Comparison of ENCODE assay signal across 8 cellular contexts in the genomic region with DNA sequence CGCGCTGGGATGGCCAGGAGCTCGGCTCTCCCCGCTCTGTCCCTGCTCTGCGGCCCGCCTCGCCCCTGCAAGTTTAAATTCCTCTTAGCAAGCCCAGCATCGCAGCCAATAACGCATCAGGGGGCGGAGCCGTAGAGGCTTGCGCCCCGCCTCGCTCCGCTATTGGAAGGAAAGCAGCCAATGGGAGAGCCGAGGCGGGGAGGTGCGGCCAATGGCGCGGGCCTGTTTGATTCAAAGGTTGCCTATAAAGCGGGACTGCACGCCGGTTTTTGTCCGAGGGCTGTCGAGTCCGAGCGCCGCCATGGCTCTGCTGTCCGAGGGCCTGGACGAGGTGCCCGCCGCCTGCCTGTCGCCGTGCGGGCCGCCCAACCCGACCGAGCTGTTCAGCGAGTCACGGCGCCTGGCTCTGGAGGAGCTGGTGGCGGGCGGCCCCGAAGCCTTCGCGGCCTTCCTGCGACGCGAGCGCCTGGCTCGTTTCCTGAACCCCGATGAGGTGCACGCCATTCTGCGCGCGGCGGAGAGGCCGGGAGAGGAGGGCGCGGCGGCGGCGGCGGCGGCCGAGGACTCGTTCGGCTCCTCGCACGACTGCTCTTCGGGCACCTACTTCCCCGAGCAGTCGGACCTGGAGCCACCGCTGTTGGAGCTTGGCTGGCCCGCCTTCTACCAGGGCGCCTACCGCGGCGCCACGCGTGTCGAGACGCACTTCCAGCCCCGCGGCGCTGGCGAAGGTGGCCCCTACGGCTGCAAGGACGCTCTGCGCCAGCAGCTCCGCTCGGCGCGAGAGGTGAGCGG. TPM values are rescaled to one million over a fixed set of nuclear protein-coding genes. Genes with fewer than 3 reads are reported as not detected.
DNase-seq lines count a peak whose midpoint lies in the region; ATAC-seq and TF ChIP-seq lines count a peak whose summit lies in the region.

A gene with protein sequence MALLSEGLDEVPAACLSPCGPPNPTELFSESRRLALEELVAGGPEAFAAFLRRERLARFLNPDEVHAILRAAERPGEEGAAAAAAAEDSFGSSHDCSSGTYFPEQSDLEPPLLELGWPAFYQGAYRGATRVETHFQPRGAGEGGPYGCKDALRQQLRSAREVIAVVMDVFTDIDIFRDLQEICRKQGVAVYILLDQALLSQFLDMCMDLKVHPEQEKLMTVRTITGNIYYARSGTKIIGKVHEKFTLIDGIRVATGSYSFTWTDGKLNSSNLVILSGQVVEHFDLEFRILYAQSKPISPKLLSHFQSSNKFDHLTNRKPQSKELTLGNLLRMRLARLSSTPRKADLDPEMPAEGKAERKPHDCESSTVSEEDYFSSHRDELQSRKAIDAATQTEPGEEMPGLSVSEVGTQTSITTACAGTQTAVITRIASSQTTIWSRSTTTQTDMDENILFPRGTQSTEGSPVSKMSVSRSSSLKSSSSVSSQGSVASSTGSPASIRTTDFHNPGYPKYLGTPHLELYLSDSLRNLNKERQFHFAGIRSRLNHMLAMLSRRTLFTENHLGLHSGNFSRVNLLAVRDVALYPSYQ (plus strand): TSS at position 276 of the 792 bp plus-strand sequence. CDS start 26 bp downstream, at position 302.

- H3K36me3 Mint-ChIP-seq in activated B cell treated with CpG ODN at 0.5 μM for 24 hours (ENCODE audit: low read depth), result peaks cover 26% of the 10 kb centered on the region

- H3K4me3 ChIP-seq in AG10803 (ENCODE audit: low read length), result peak within 1 kb of the TSS; percentile 72

- H3K4me1 Mint-ChIP-seq in activated B cell treated with CpG ODN at 0.5 μM for 24 hours, result peaks cover 12% of the 10 kb centered on the region

- no peak for TF ChIP-seq CTCF in AG10803 (conservative IDR thresholded peaks at IDR 0.05; ENCODE audit: low read length)
- TF ChIP-seq CTCF in activated B cell treated with CpG ODN at 0.5 μM for 24 hours (IDR thresholded peaks at IDR 0.05), result no peak

- CTCF ChIA-PET in activated B cell treated with CpG ODN at 0.5 μM for 24 hours (lab: Charles Lee), result interaction anchor here (1.3 to 1.4 kb wide), 8 partner anchors 33 to 123 kb away, joined by 4 to 17 read pairs (median 4); a partner anchor contains a TSS

- intact Hi-C loops in activated B cell treated with CpG ODN at 0.5 μM for 24 hours (cut with micrococcal nuclease), result loop anchor here (1.0 to 2.0 kb wide), 4 partner anchors 36 to 178 kb away; a partner anchor contains a TSS

- peak within 1 kb of the TSS; percentile 65 for H3K27ac Mint-ChIP-seq in activated B cell treated with CpG ODN at 0.5 μM for 24 hours

- H3K9me3 Mint-ChIP-seq in activated B cell treated with CpG ODN at 0.5 μM for 24 hours, result no peaks in the 10 kb centered on the region

- ATAC-seq in GM19035 (IDR thresholded peaks at IDR 0.05; ENCODE audit: unreplicated experiment) (peak; percentile 91), HG03342 (IDR thresholded peaks at IDR 0.05; ENCODE audit: unreplicated experiment) (peak; percentile 94), activated B cell treated with CpG ODN at 0.5 μM for 24 hours (ENCODE audit: low read depth) (peak; percentile 95)

- peak within 1 kb of the TSS; percentile 77 for H3K4me3 Mint-ChIP-seq in activated B cell treated with CpG ODN at 0.5 μM for 24 hours

- peaks cover 3% of the 10 kb centered on the region for H3K27me3 Mint-ChIP-seq in activated B cell treated with CpG ODN at 0.5 μM for 24 hours

- POLR2A ChIA-PET in activated B cell treated with CpG ODN at 0.5 μM for 24 hours (lab: Charles Lee), result interaction anchor here (0.6 to 2.1 kb wide), 4 partner anchors 20 to 767 kb away, joined by 4 to 19 read pairs (median 4); a partner anchor contains a TSS

- DNase-seq in AG10803 (ENCODE audit: low read depth) (peak; percentile 98), NCI-H345 treated with DMSO at 0.1 percent for 48 hours (lab: John Stamatoyannopoulos, UW; ENCODE audit: unreplicated experiment) (peak; percentile 97), activated B cell treated with CpG ODN at 0.5 μM for 24 hours (peak; percentile 86), iris pigment epithelial cell (ENCODE audit: low read depth) (peak; percentile 99)
- DNase-seq in central memory CD4-positive, alpha-beta T cell, result peak; percentile 91
- DNase-seq in stimulated activated CD4-positive, alpha-beta T cell treated with anti-CD3 and anti-CD28 coated beads, Interleukin-12 subunit alpha, Interleukin-12 subunit beta, amount 100 ng/mL, for 4 hours, result peak; percentile 91

RNA-seq across cellular contexts. Expression of the gene that starts here (rescaled TPM):
- 0.93 and 1.2 TPM in 2 replicates for total RNA-seq in activated B cell treated with CpG ODN at 0.5 μM for 24 hours

Comparison
In these comparisons a context has a peak if more than half of its experiments do, and no peak if none do; other contexts are left out.
1. Peak in every context shown above with its lines: DNase-seq, ATAC-seq and H3K4me3 ChIP-seq.